Comparison of ENCODE assay signal across 11 cellular contexts in genomic region chr7:55411844-55412243, GRCh38.
"Had no signal": no experiment of that assay in that cellular context is flagged by ENCODE, and none has a peak within 500 bp of the region (broad histone marks: within the 10 kb centered on the region; RNA-seq: fewer than 3 reads in every experiment).

No MANE protein-coding gene starts in this region.

- H3K4me3 ChIP-seq: GM23248, GM23338, HAP-1 had no signal

- ATAC-seq: GM23338, HCT116 had no signal

- H2AFZ ChIP-seq: GM23248, GM23338 had no signal

- DNase-seq: GM23248, GOT3, H7, H9, HCEC 1CT, HFFc6 had no signal

- H3K9ac ChIP-seq: GM23248 had no signal

- H3K9me3 ChIP-seq: HAP-1 had no signal

- H3K4me2 ChIP-seq: GM23338 had no signal

- H3K27ac ChIP-seq: GM23248 had no signal

- H3K36me3 ChIP-seq: HAP-1 had no signal

- FAIRE-seq: H1, H54 had no signal

- H3K4me1 ChIP-seq: HAP-1 had no signal
